In genomic region chr16:88940196-88941050, GRCh38 we compare ENCODE assay signal across 8 cellular contexts. TPM values are rescaled to one million over a fixed set of nuclear protein-coding genes. Genes with fewer than 3 reads are reported as not detected.
DNase-seq lines count a peak whose midpoint lies in the region; ATAC-seq and TF ChIP-seq lines count a peak whose summit lies in the region.

No MANE protein-coding gene starts in this region.

- peaks cover 54% of the 10 kb centered on the region for H3K27me3 Mint-ChIP-seq in CD4-positive, alpha-beta T cell
- peaks cover 12 to 68% (median 35%) of the 10 kb centered on the region in 5 donors for H3K27me3 Mint-ChIP-seq in naive thymus-derived CD8-positive, alpha-beta T cell

- intact Hi-C loops in CD4-positive, alpha-beta T cell (cut with DNase I, micrococcal nuclease), result loop anchor here (5.0 kb wide), 2 partner anchors 123 to 203 kb away; no protein-coding TSS in a partner anchor
- intact Hi-C loops in dorsolateral prefrontal cortex (cut with DNase I), result loop anchor here in 1 of 2 donors (5.0 to 10.0 kb wide), 3 partner anchors 112 to 227 kb away; partner anchors contain the start of gene ACSF3

- H3K4me3 Mint-ChIP-seq in CD4-positive, alpha-beta T cell, result no peak overlapping the region
- H3K4me3 Mint-ChIP-seq in naive thymus-derived CD8-positive, alpha-beta T cell, result peak overlapping the region in 5 of 10 donors; percentile 18 to 81 (median 58)

- CTCF ChIA-PET in CD4-positive, alpha-beta T cell (lab: Charles Lee), result no interaction called here

- no peak overlapping the region for H3K27ac Mint-ChIP-seq in CD4-positive, alpha-beta T cell
- no peak overlapping the region for H3K27ac Mint-ChIP-seq in naive thymus-derived CD8-positive, alpha-beta T cell

- H3K27me3 ChIP-seq in CD4-positive, alpha-beta T cell (ENCODE audit: control insufficient read depth, insufficient read depth, low read length), result peaks cover 70% of the 10 kb centered on the region
- H3K27me3 ChIP-seq in dorsolateral prefrontal cortex, result peaks cover 0 to 36% (median 5%) of the 10 kb centered on the region in 45 donors

- H3K9me3 Mint-ChIP-seq in CD4-positive, alpha-beta T cell, result no peaks in the 10 kb centered on the region
- H3K9me3 Mint-ChIP-seq in naive thymus-derived CD8-positive, alpha-beta T cell, result no peaks in the 10 kb centered on the region

- peaks cover 8% of the 10 kb centered on the region for H3K4me1 Mint-ChIP-seq in CD4-positive, alpha-beta T cell (ENCODE audit: low read depth)
- H3K4me1 Mint-ChIP-seq in naive thymus-derived CD8-positive, alpha-beta T cell, result peaks cover 0 to 40% (median 12%) of the 10 kb centered on the region in 4 donors

- ATAC-seq in CD4-positive, alpha-beta T cell (ENCODE audit: poor library complexity), result peak; percentile 14
- peak; percentile 3 for ATAC-seq in HG02759 (IDR thresholded peaks at IDR 0.05; ENCODE audit: unreplicated experiment)
- peak; percentile 25 to 37 for ATAC-seq in naive thymus-derived CD8-positive, alpha-beta T cell
- ATAC-seq in HG03432 (IDR thresholded peaks at IDR 0.05; ENCODE audit: unreplicated experiment), result no peak

- no peak for TF ChIP-seq CTCF in CD4-positive, alpha-beta T cell (IDR thresholded peaks at IDR 0.05)
- no peak for TF ChIP-seq CTCF in dorsolateral prefrontal cortex (IDR thresholded peaks at IDR 0.05 in 54 of 56, conservative IDR thresholded peaks at IDR 0.05 in 2 of 56; ENCODE audit: low read depth in 1 of 56, partially characterized antibody in 56 of 56)

- peak overlapping the region; percentile 33 to 72 (median 60) for H3K4me3 ChIP-seq in dorsolateral prefrontal cortex

- POLR2A ChIA-PET in CD4-positive, alpha-beta T cell (lab: Charles Lee), result interaction anchor here (0.6 kb wide), 1 partner anchor 157 kb away, joined by 3 read pairs; no protein-coding TSS in a partner anchor
- POLR2A ChIA-PET in naive thymus-derived CD8-positive, alpha-beta T cell (lab: Charles Lee), result interaction anchor here (0.6 kb wide), 1 partner anchor 276 kb away, joined by 4 read pairs; no protein-coding TSS in a partner anchor

- DNase-seq in CD4-positive, alpha-beta T cell, result no peak
- peak in 7 of 10 donors; percentile 43 to 92 (median 65) for DNase-seq in dorsolateral prefrontal cortex
- no peak for DNase-seq in naive thymus-derived CD8-positive, alpha-beta T cell
- no peak for DNase-seq in NCI-H1436 treated with DMSO at 0.1 percent for 48 hours (lab: John Stamatoyannopoulos, UW)
- DNase-seq in NCI-H2196 treated with DMSO at 0.1 percent for 48 hours (lab: John Stamatoyannopoulos, UW; ENCODE audit: unreplicated experiment), result no peak
- DNase-seq in activated gamma-delta T cell treated with Interleukin-2 at 50 U/mL for 16 hours, result no peak

- H3K27ac ChIP-seq in CD4-positive, alpha-beta T cell (ENCODE audit: low read depth, low read length), result no peak overlapping the region
- H3K27ac ChIP-seq in dorsolateral prefrontal cortex, result peak overlapping the region in 52 of 59 donors; percentile 16 to 90 (median 70)

- H3K36me3 Mint-ChIP-seq in CD4-positive, alpha-beta T cell (ENCODE audit: low read depth), result no peaks in the 10 kb centered on the region
- peaks cover 0 to 2% (median 0%) of the 10 kb centered on the region in 3 donors for H3K36me3 Mint-ChIP-seq in naive thymus-derived CD8-positive, alpha-beta T cell

- no peaks in the 10 kb centered on the region for H3K9me3 ChIP-seq in CD4-positive, alpha-beta T cell (ENCODE audit: control insufficient read depth, low read length)

RNA-seq across cellular contexts. Expression of gene CBFA2T3, which starts 36.6 kb away (rescaled TPM):
- 1 to 10 TPM in 1 of 2 experiments, under 1 TPM in 1; 0.80 to 1.6 TPM for total RNA-seq in CD4-positive, alpha-beta T cell
- 10 to 100 TPM in 113 of 120 experiments, 1 to 10 TPM in 7; 4.3 to 33.0 (median 16.9) TPM for total RNA-seq in dorsolateral prefrontal cortex
- total RNA-seq in naive thymus-derived CD8-positive, alpha-beta T cell, result 1 to 10 TPM; 1.5 to 2.0 TPM
- polyA plus RNA-seq in naive thymus-derived CD8-positive, alpha-beta T cell, result under 1 TPM in 1 of 3 donors, not detected in 2; 0.04 TPM

Comparison
In these comparisons a context has a peak if more than half of its experiments do, and no peak if none do; other contexts are left out.
1. DNase-seq: peak in dorsolateral prefrontal cortex (7 of 10); none in CD4-positive, alpha-beta T cell (0 of 10), naive thymus-derived CD8-positive, alpha-beta T cell (0 of 10), NCI-H1436 treated with DMSO at 0.1 percent for 48 hours (single experiment), NCI-H2196 treated with DMSO at 0.1 percent for 48 hours (single experiment) and activated gamma-delta T cell treated with Interleukin-2 at 50 U/mL for 16 hours (single experiment).